ENCODE assay signal across 26 cellular contexts in the genomic region with DNA sequence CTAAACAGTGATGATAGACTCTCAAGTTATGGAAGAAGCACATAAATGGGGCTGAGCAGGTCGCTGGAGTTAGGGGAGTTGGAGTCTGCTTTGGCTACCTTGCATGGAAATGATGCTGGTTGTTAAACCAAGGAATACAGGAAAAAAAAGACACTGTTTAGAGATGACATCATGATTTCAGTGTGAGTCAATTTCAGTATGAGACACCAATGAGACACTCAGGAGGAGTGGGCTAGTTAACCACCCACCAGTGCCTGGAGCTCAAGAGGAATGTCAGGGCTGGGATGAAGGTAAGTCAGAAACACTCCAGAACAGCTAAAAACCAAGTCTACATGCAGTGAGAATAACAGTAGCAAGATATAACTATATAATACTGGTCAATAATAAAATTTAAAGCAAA.
DNase-seq lines count a peak whose midpoint lies in the region; ATAC-seq, FAIRE-seq and TF ChIP-seq lines count a peak whose summit lies in the region.
"Had no signal": no experiment of that assay in that cellular context is flagged by ENCODE, and none has a peak within 500 bp of the region (broad histone marks: within the 10 kb centered on the region; RNA-seq: fewer than 3 reads in every experiment).

No MANE protein-coding gene starts in this region.

- CTCF ChIA-PET in HepG2 (lab: Yijun Ruan, JAX; ENCODE audit: low intra/inter-chr PET ratio, low total read pairs), result no interaction called here

- no peak overlapping the region for H2AK5ac ChIP-seq in trophoblast cell (ENCODE audit: low read length)

- H3K36me3 ChIP-seq in HepG2 (replicated peaks in 1 of 2; ENCODE audit: control insufficient read depth in 1 of 2, insufficient read depth in 2 of 2, low read length in 2 of 2) (no peaks in the 10 kb centered on the region), right lobe of liver (no peaks in the 10 kb centered on the region), trophoblast cell (ENCODE audit: control insufficient read depth in 1 of 2, insufficient read depth in 2 of 2, low read length in 2 of 2) (no peaks in the 10 kb centered on the region), MM.1S (replicated peaks; ENCODE audit: insufficient read depth, low read length) (no peaks in the 10 kb centered on the region)
- H3K36me3 ChIP-seq: BE2C, BLaER1 had no signal

- no peak for FAIRE-seq in HepG2 (lab: Jason Lieb, UNC)
- FAIRE-seq: A549, G401.6, GM12891 had no signal

- no peaks in the 10 kb centered on the region for H3K9me2 ChIP-seq in MM.1S (replicated peaks; ENCODE audit: insufficient read depth, low read length)

- TF ChIP-seq CTCF in HepG2 (CRISPR knock-in tag; IDR thresholded peaks at IDR 0.05) (no peak), right lobe of liver (IDR thresholded peaks at IDR 0.05) (no peak), MM.1S (IDR thresholded peaks at IDR 0.05; ENCODE audit: low read length) (no peak)

- H2AFZ ChIP-seq in HepG2 (ENCODE audit: low read length), result no peak overlapping the region
- no peak overlapping the region for H2AFZ ChIP-seq in trophoblast cell (ENCODE audit: insufficient read depth, low read length, poor library complexity)
- H2AFZ ChIP-seq in MM.1S (ENCODE audit: low read length), result no peak overlapping the region

- H3K4me1 ChIP-seq in HepG2 (ENCODE audit: insufficient read depth, low read length), result no peaks in the 10 kb centered on the region
- no peaks in the 10 kb centered on the region for H3K4me1 ChIP-seq in right lobe of liver
- H3K4me1 ChIP-seq in trophoblast cell (ENCODE audit: control insufficient read depth in 1 of 2, insufficient read depth in 2 of 2, low read length in 2 of 2), result peaks cover 0 to 5% of the 10 kb centered on the region in 2 experiments
- H3K4me1 ChIP-seq in MM.1S (ENCODE audit: low read length), result no peaks in the 10 kb centered on the region
- H3K4me1 ChIP-seq: A549, BE2C had no signal

- WGBS in HepG2 (ENCODE audit: low lambda C conversion rate), result 0% methylated on average over 1 of the region's 1 CpG
- WGBS in right lobe of liver (ENCODE audit: insufficient coverage, low coverage, low lambda C conversion rate, missing lambda C conversion rate), result 54% methylated on average over 1 of the region's 1 CpG
- WGBS in trophoblast cell (ENCODE audit: extremely low coverage, insufficient coverage, insufficient read length), result no CpG with 5 or more reads among the region's 1 CpG

- H3K9ac ChIP-seq in HepG2 (ENCODE audit: insufficient read depth, low read depth, low read length) (no peak overlapping the region), trophoblast cell (ENCODE audit: low read length) (no peak overlapping the region), MM.1S (ENCODE audit: low read length) (no peak overlapping the region)
- H3K9ac ChIP-seq: BLaER1 had no signal

- peaks cover 21% of the 10 kb centered on the region for H3K9me3 ChIP-seq in HepG2 (ENCODE audit: low read length)
- H3K9me3 ChIP-seq in right lobe of liver, result no peaks in the 10 kb centered on the region
- no peaks in the 10 kb centered on the region for H3K9me3 ChIP-seq in trophoblast cell (ENCODE audit: insufficient read depth, low read depth, low read length)
- H3K9me3 ChIP-seq in MM.1S (replicated peaks; ENCODE audit: insufficient read depth, low read length), result no peaks in the 10 kb centered on the region
- H3K9me3 ChIP-seq: A549, BE2C, BLaER1 had no signal

- no peak overlapping the region for H2BK5ac ChIP-seq in trophoblast cell (ENCODE audit: low read depth, low read length, poor library complexity)

- no peaks in the 10 kb centered on the region; a peak in 1 of 5 replicates for H3K27me3 ChIP-seq in HepG2 (ENCODE audit: control insufficient read depth in 1 of 2, insufficient read depth in 2 of 2, low read length in 2 of 2)
- H3K27me3 ChIP-seq in right lobe of liver, result no peaks in the 10 kb centered on the region
- no peaks in the 10 kb centered on the region for H3K27me3 ChIP-seq in trophoblast cell (ENCODE audit: insufficient read depth, low read length)
- no peaks in the 10 kb centered on the region for H3K27me3 ChIP-seq in MM.1S (replicated peaks; ENCODE audit: insufficient read depth, low read length)
- H3K27me3 ChIP-seq: BE2C, BLaER1 had no signal

- H3K27ac ChIP-seq in HepG2 (ENCODE audit: extremely low read length, insufficient read depth, low read length) (no peak overlapping the region), right lobe of liver (no peak overlapping the region), trophoblast cell (ENCODE audit: low read depth, low read length) (no peak overlapping the region), MM.1S (ENCODE audit: low read length) (no peak overlapping the region)
- H3K27ac ChIP-seq: 22Rv1, A549, BLaER1 had no signal

- no peak overlapping the region for H2BK120ac ChIP-seq in trophoblast cell (ENCODE audit: insufficient read depth, low read length, poor library complexity)

- H3K79me2 ChIP-seq in HepG2 (ENCODE audit: insufficient read depth, low read length) (no peaks in the 10 kb centered on the region), trophoblast cell (ENCODE audit: control insufficient read depth, insufficient read depth, low read length, poor library complexity) (no peaks in the 10 kb centered on the region), MM.1S (ENCODE audit: low read length) (no peaks in the 10 kb centered on the region)

- no peaks in the 10 kb centered on the region for H3F3A ChIP-seq in MM.1S (ENCODE audit: insufficient read depth, low read length)

- intact Hi-C loops in HepG2 (cut with micrococcal nuclease; ENCODE audit: unreplicated experiment), result no loop called here
- intact Hi-C loops in right lobe of liver (cut with DNase I), result no loop called here
- intact Hi-C loops in left cardiac atrium (cut with DNase I), result no loop called here

- TF ChIP-seq EP300 in HepG2 (IDR thresholded peaks at IDR 0.05; ENCODE audit: low read depth in 2 of 2, low read length in 2 of 2) (no peak), HepG2 (CRISPR knock-in tag; IDR thresholded peaks at IDR 0.05; ENCODE audit: borderline replicate concordance) (no peak)

- BruUV-seq in HepG2 (replicated peaks; lab: Mats Ljungman, UMichigan), result no TSS peak

- H3K4me2 ChIP-seq in HepG2 (ENCODE audit: low read depth, low read length), result no peak overlapping the region
- H3K4me2 ChIP-seq in trophoblast cell (ENCODE audit: low read length), result no peak overlapping the region
- H3K4me2 ChIP-seq in MM.1S (ENCODE audit: low read depth, low read length), result no peak overlapping the region
- H3K4me2 ChIP-seq: A549, BLaER1 had no signal

- no peak overlapping the region for H3K14ac ChIP-seq in trophoblast cell (ENCODE audit: low read length)

- H3K79me1 ChIP-seq in trophoblast cell (ENCODE audit: low read length), result no peaks in the 10 kb centered on the region

- H4K91ac ChIP-seq in trophoblast cell (ENCODE audit: low read depth, low read length), result no peak overlapping the region

- H4K12ac ChIP-seq in trophoblast cell (ENCODE audit: low read depth, low read length), result no peak overlapping the region

- POLR2A ChIA-PET in HepG2 (lab: Yijun Ruan, JAX), result no interaction called here

- no peak overlapping the region for H3K4me3 ChIP-seq in HepG2 (replicated peaks in 1 of 3; ENCODE audit: insufficient read depth in 1 of 3, low read depth in 2 of 3, low read length in 3 of 3)
- H3K4me3 ChIP-seq in right lobe of liver, result no peak overlapping the region
- H3K4me3 ChIP-seq in trophoblast cell (ENCODE audit: low read depth, low read length), result no peak overlapping the region
- no peak overlapping the region for H3K4me3 ChIP-seq in MM.1S (ENCODE audit: low read length)
- H3K4me3 ChIP-seq: A549, BLaER1 had no signal

- in situ Hi-C loops in HepG2 (cut with HindIII; ENCODE audit: extremely low pct_ligation_motif_present, low pct_unique_long_range_greater_than_20kb), result no loop called here

- TF ChIP-seq POLR2A in HepG2 (IDR thresholded peaks at IDR 0.05; ENCODE audit: insufficient read depth in 1 of 2, low read depth in 2 of 2, low read length in 2 of 2), result no peak
- no peak for TF ChIP-seq POLR2A in right lobe of liver (IDR thresholded peaks at IDR 0.05)

- H4K8ac ChIP-seq in trophoblast cell (ENCODE audit: low read depth, low read length), result no peak overlapping the region

- H3K23ac ChIP-seq in trophoblast cell (ENCODE audit: low read length), result no peak overlapping the region

- no peak for DNase-seq in HepG2 (ENCODE audit: low spot score)
- no peak for DNase-seq in right lobe of liver
- peak; percentile 29 for DNase-seq in astrocyte of the hippocampus (ENCODE audit: low read depth, low spot score)
- DNase-seq in kidney glomerular epithelial cell (lab: John Stamatoyannopoulos, UW), result peak; percentile 11
- DNase-seq in trophoblast cell, result peak; percentile 37 to 53
- DNase-seq in MM.1S, result no peak
- no peak for DNase-seq in left cardiac atrium
- DNase-seq in AG08396 (ENCODE audit: low spot score), result no peak
- DNase-seq: BE2C; C1 segment of cervical spinal cord; CD4-positive, alpha-beta memory T cell; CD4-positive, CD25-positive, alpha-beta regulatory T cell; CD8-positive, alpha-beta memory T cell; COR-L47; DMS 273 treated with DMSO at 0.1 percent for 48 hours; DMS153; DMS53; DMS79; DND-41; EL; GF-D8 had no signal

- no peak overlapping the region for H3K18ac ChIP-seq in trophoblast cell (ENCODE audit: low read length)

- ATAC-seq in HepG2 (no peak), right lobe of liver (no peak), left cardiac atrium (no peak)
- ATAC-seq: A549 had no signal

- H4K20me1 ChIP-seq in HepG2 (ENCODE audit: insufficient read depth, low read length) (no peaks in the 10 kb centered on the region), MM.1S (ENCODE audit: insufficient read depth, low read length) (no peaks in the 10 kb centered on the region)
- H4K20me1 ChIP-seq: BLaER1 had no signal

- no peak for TF ChIP-seq RAD21 in HepG2 (CRISPR knock-in tag; IDR thresholded peaks at IDR 0.05)

- H2BK12ac ChIP-seq in trophoblast cell (ENCODE audit: low read length), result no peak overlapping the region

- no peak overlapping the region for H3K4ac ChIP-seq in trophoblast cell (ENCODE audit: low read depth, low read length)

TF ChIP-seq in HepG2, 621 proteins besides CTCF, POLR2A, EP300 and RAD21:
- no peak for TF ChIP-seq MIER3 (CRISPR knock-in tag; IDR thresholded peaks at IDR 0.05; ENCODE audit: borderline replicate concordance)
- peak; percentile 83 for TF ChIP-seq ATF7 (IDR thresholded peaks at IDR 0.05)
- no peak for TF ChIP-seq ATF7 (CRISPR knock-in tag; IDR thresholded peaks at IDR 0.05)
- TF ChIP-seq HNF4G (IDR thresholded peaks at IDR 0.05; ENCODE audit: borderline replicate concordance, low read depth, low read length), result no peak
- no peak for TF ChIP-seq HNF4G (CRISPR knock-in tag; IDR thresholded peaks at IDR 0.05; ENCODE audit: borderline replicate concordance, low read depth)
- no peak for TF ChIP-seq POLR2AphosphoS2 (IDR thresholded peaks at IDR 0.05; ENCODE audit: low read depth, low read length)
- no peak for TF ChIP-seq THYN1 (CRISPR knock-in tag; IDR thresholded peaks at IDR 0.05; ENCODE audit: borderline replicate concordance, low read depth)

Comparison
In these comparisons a context has a peak if more than half of its experiments do, and no peak if none do; other contexts are left out.
1. DNase-seq: peak in astrocyte of the hippocampus (single experiment), kidney glomerular epithelial cell (single experiment) and trophoblast cell (2 of 2); none in HepG2 (single experiment), right lobe of liver (0 of 3), MM.1S (single experiment), left cardiac atrium (single experiment) and AG08396 (single experiment).